In genomic region chr6:157464653-157465535, GRCh38 we compare ENCODE assay signal across 10 cellular contexts.
DNase-seq lines count a peak whose midpoint lies in the region; ATAC-seq and TF ChIP-seq lines count a peak whose summit lies in the region.
"Had no signal": no experiment of that assay in that cellular context is flagged by ENCODE, and none has a peak within 500 bp of the region (broad histone marks: within the 10 kb centered on the region; RNA-seq: fewer than 3 reads in every experiment).

No MANE protein-coding gene starts in this region.

- H3K27me3 ChIP-seq in testis = no peaks in the 10 kb centered on the region
- no peaks in the 10 kb centered on the region for H3K27me3 ChIP-seq in gastroesophageal sphincter

- H3K36me3 ChIP-seq in testis (ENCODE audit: low read depth, missing control alignments) (no peaks in the 10 kb centered on the region), gastroesophageal sphincter (no peaks in the 10 kb centered on the region)
- H3K36me3 ChIP-seq: prostate gland had no signal

- TF ChIP-seq POLR2A in testis (IDR thresholded peaks at IDR 0.05) = no peak
- no peak for TF ChIP-seq POLR2A in gastroesophageal sphincter (IDR thresholded peaks at IDR 0.05)

- WGBS in testis, 2 donors = 80 to 88% methylated on average over 11 of the region's 11 CpGs
- 85 to 100% methylated on average over 2 to 4 of the region's 11 CpGs for WGBS in gastroesophageal sphincter (ENCODE audit: low coverage in 1 of 2), 2 donors

- TF ChIP-seq CTCF in testis (IDR thresholded peaks at IDR 0.05) (no peak), gastroesophageal sphincter (IDR thresholded peaks at IDR 0.05) (no peak)

- ATAC-seq in GM19351 (IDR thresholded peaks at IDR 0.05; ENCODE audit: unreplicated experiment) = peak; percentile 55
- peak; percentile 35 for ATAC-seq in HG03196 (IDR thresholded peaks at IDR 0.05; ENCODE audit: unreplicated experiment)
- ATAC-seq in gastroesophageal sphincter = no peak

- H3K27ac ChIP-seq in testis (no peak overlapping the region), gastroesophageal sphincter (no peak overlapping the region)
- H3K27ac ChIP-seq: prostate gland had no signal

- no peaks in the 10 kb centered on the region for H3K9me3 ChIP-seq in testis
- no peaks in the 10 kb centered on the region for H3K9me3 ChIP-seq in gastroesophageal sphincter
- H3K9me3 ChIP-seq: prostate gland had no signal

- H3K4me3 ChIP-seq in testis = no peak overlapping the region
- H3K4me3 ChIP-seq in gastroesophageal sphincter = no peak overlapping the region
- H3K4me3 ChIP-seq: prostate gland had no signal

- peak; percentile 63 for DNase-seq in GF-D8 (lab: John Stamatoyannopoulos, UW)
- DNase-seq in cerebellum (ENCODE audit: low spot score) = peak; percentile 29
- no peak for DNase-seq in SW480 (ENCODE audit: low spot score)
- DNase-seq in activated gamma-delta T cell (lab: John Stamatoyannopoulos, UW) = no peak
- DNase-seq in testis = no peak
- DNase-seq: NCI-H2029 had no signal

- no peak for TF ChIP-seq EP300 in gastroesophageal sphincter (IDR thresholded peaks at IDR 0.05)

- intact Hi-C loops in testis (cut with DNase I; ENCODE audit: low total_unique reads) = no loop called here

- peaks cover 8% of the 10 kb centered on the region for H3K4me1 ChIP-seq in testis
- peaks cover 0 to 10% (median 0%) of the 10 kb centered on the region in 3 donors for H3K4me1 ChIP-seq in gastroesophageal sphincter
- H3K4me1 ChIP-seq: prostate gland had no signal

Comparison
In these comparisons a context has a peak if more than half of its experiments do, and no peak if none do; other contexts are left out.
1. DNase-seq: peak in GF-D8 (single experiment) and cerebellum (single experiment); none in SW480 (single experiment), activated gamma-delta T cell (single experiment) and testis (single experiment).